ENCODE assay signal across 1 cellular context in the genomic region with DNA sequence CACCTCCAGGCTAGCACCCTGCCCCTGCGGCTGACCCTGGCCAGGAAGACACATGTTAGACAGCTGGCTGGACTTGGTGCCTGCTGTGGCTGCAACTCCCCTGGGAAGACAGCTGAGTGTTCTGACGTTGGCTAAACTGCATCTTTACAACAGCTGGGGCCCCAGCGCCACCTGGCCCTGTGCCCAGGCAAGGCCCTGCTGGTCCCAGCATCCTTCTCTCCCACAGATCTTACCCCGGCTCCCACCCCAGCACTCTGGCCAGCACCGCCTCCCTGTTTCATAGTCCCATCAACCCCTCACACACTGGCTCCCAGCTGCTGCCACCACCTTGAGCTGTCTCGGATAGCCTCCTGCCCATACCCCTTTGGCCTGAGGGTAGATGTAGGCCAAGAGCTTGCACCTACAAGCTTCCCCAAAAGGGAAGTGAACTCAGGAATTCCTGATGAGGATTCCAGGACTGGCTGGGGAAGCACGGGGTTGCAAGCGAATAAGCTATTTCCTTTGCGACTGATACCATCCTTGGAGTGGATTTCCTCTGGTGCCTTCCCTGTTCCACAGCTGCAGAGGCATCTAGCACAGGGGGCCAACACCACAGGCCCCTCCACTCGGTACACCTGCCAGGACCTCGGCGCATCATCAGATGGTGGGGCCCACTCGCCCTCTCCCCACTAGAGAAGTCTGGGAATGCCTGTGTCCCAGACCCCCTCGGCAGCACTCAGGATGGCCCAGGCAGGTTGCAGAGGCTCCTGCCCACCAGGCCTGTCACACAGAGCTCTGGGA.
TF ChIP-seq lines count a peak whose summit lies in the region.

No MANE protein-coding gene starts in this region.

TF ChIP-seq in K562, 482 proteins besides CTCF, POLR2A, EP300 and RAD21:
- TF ChIP-seq KDM2B (CRISPR knock-in tag; IDR thresholded peaks at IDR 0.05) = 0 out of 2 replicates have a peak, but pooled peaks have one; percentile 1
- TF ChIP-seq E2F1 (CRISPR knock-in tag; IDR thresholded peaks at IDR 0.05) = 0 out of 2 replicates have a peak, but pooled peaks have one; percentile 3
- peak; percentile 8; the same call in 1 of the 2 replicates for TF ChIP-seq MCM5 (IDR thresholded peaks at IDR 0.05; ENCODE audit: low read depth)
- 0 out of 2 replicates have a peak, but pooled peaks have one; percentile 58 for TF ChIP-seq TCF7 (IDR thresholded peaks at IDR 0.05; ENCODE audit: borderline replicate concordance)
- peak; percentile 29 for TF ChIP-seq TBP (optimal IDR thresholded peaks at IDR 0.05; ENCODE audit: low read depth, low read length)
- TF ChIP-seq MCM7 (IDR thresholded peaks at IDR 0.05) = peak in 1 of 2 experiments; percentile 12; a peak in 1 of 4 replicates
- TF ChIP-seq, protein P1, sequence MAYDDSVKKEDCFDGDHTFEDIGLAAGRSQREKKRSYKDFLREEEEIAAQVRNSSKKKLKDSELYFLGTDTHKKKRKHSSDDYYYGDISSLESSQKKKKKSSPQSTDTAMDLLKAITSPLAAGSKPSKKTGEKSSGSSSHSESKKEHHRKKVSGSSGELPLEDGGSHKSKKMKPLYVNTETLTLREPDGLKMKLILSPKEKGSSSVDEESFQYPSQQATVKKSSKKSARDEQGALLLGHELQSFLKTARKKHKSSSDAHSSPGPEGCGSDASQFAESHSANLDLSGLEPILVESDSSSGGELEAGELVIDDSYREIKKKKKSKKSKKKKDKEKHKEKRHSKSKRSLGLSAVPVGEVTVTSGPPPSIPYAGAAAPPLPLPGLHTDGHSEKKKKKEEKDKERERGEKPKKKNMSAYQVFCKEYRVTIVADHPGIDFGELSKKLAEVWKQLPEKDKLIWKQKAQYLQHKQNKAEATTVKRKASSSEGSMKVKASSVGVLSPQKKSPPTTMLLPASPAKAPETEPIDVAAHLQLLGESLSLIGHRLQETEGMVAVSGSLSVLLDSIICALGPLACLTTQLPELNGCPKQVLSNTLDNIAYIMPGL (CRISPR knock-in tag; IDR thresholded peaks at IDR 0.05) = 0 out of 2 replicates have a peak, but pooled peaks have one; percentile 5
- TF ChIP-seq MLX (CRISPR knock-in tag; conservative IDR thresholded peaks at IDR 0.05) = 0 out of 4 replicates have a peak, but pooled peaks of 1 of the 2 experiments have one; percentile 16
- TF ChIP-seq ETV6 (IDR thresholded peaks at IDR 0.05; ENCODE audit: borderline replicate concordance in 1 of 2, low read depth in 2 of 2, low read length in 1 of 2) = no peak
- no peak for TF ChIP-seq ETV6 (CRISPR knock-in tag; IDR thresholded peaks at IDR 0.05; ENCODE audit: borderline replicate concordance)
- peak; percentile 70; the same call in 1 of the 2 replicates for TF ChIP-seq GTF2F1 (IDR thresholded peaks at IDR 0.05; ENCODE audit: low read depth, low read length)
- TF ChIP-seq NFXL1 (CRISPR knock-in tag; IDR thresholded peaks at IDR 0.05) = no peak
- 0 out of 2 replicates have a peak, but pooled peaks have one; percentile 2 for TF ChIP-seq ZHX1 (conservative IDR thresholded peaks at IDR 0.05; ENCODE audit: low read length)
- TF ChIP-seq TBL1XR1 (IDR thresholded peaks at IDR 0.05; ENCODE audit: low read length in 2 of 2) = peak in 1 of 2 experiments; percentile 51; a peak in 1 of 4 replicates
- peak; percentile 74; the same call in 1 of the 2 replicates for TF ChIP-seq MCM3 (IDR thresholded peaks at IDR 0.05)
- peak; percentile 89; the same call in 1 of the 2 replicates for TF ChIP-seq CHCHD3 (CRISPR knock-in tag; IDR thresholded peaks at IDR 0.05)
- TF ChIP-seq THAP12 (CRISPR knock-in tag; IDR thresholded peaks at IDR 0.05) = peak; percentile 82
- TF ChIP-seq UBTF (IDR thresholded peaks at IDR 0.05; ENCODE audit: borderline replicate concordance in 1 of 2, low read depth in 2 of 2, low read length in 2 of 2) = 0 out of 4 replicates have a peak, but pooled peaks of 1 of the 2 experiments have one; percentile 39
- TF ChIP-seq SMC3 (conservative IDR thresholded peaks at IDR 0.05; ENCODE audit: insufficient read depth, low read depth, low read length) = 0 out of 2 replicates have a peak, but pooled peaks have one; percentile 1
- TF ChIP-seq CREB3L1 (IDR thresholded peaks at IDR 0.05; ENCODE audit: borderline replicate concordance, low read depth) = no peak
- TF ChIP-seq PRPF4 (IDR thresholded peaks at IDR 0.05; ENCODE audit: insufficient read depth, low read depth, low read length, poor library complexity, severe bottlenecking) = no peak
- TF ChIP-seq RUNX1 (IDR thresholded peaks at IDR 0.05; ENCODE audit: low read depth) = 0 out of 2 replicates have a peak, but pooled peaks have one; percentile 8
- TF ChIP-seq FOXM1 (IDR thresholded peaks at IDR 0.05; ENCODE audit: low read depth) = no peak
- no peak for TF ChIP-seq FOXM1 (CRISPR knock-in tag; IDR thresholded peaks at IDR 0.05; ENCODE audit: low read depth)
- TF ChIP-seq ZNF778 (CRISPR knock-in tag; IDR thresholded peaks at IDR 0.05) = no peak
- 0 out of 2 replicates have a peak, but pooled peaks have one; percentile 0 for TF ChIP-seq PRMT5 (CRISPR knock-in tag; IDR thresholded peaks at IDR 0.05)
